In the genomic region with DNA sequence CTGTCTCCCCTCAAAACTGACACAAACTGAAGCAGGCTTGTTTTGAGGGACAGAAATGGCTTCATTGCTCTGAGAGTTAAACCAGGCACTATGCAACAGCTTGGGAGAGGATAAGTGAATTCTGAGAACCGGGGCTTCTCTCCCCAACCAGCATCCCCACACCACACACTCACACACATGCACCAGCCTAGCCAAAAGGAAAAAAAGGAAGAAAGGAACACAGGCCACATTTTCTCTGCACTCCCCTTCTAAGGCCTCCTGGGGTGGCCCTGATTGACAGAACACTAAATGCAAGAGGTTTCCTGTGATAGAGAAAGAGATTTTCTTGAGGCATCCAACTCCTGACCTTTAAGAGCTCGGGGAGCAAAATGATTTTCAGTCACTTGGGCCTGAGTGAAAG, we compare ENCODE assay signal across 15 cellular contexts.
A peak's percentile ranks its signal among the peaks of the same experiment; 100 is the strongest.
DNase-seq lines count a peak whose midpoint lies in the region; ATAC-seq and TF ChIP-seq lines count a peak whose summit lies in the region.
"Had no signal": no experiment of that assay in that cellular context is flagged by ENCODE, and none has a peak within 500 bp of the region (broad histone marks: within the 10 kb centered on the region; RNA-seq: fewer than 3 reads in every experiment).

No MANE protein-coding gene starts in this region.

- WGBS in H9 (ENCODE audit: extremely low coverage, insufficient read length, low lambda C conversion rate): no CpG with 5 or more reads among the region's 2 CpGs

- peak overlapping the region in 1 of 2 experiments; percentile 48; a peak in 1 of 5 replicates for H3K4me3 Mint-ChIP-seq in H9
- no peak overlapping the region for H3K4me3 Mint-ChIP-seq in memory B cell

- ATAC-seq in memory B cell (ENCODE audit: low read depth) (no peak), HG02642 (IDR thresholded peaks at IDR 0.05; ENCODE audit: poor library complexity, unreplicated experiment) (no peak), HG03571 (IDR thresholded peaks at IDR 0.05; ENCODE audit: unreplicated experiment) (no peak)
- ATAC-seq: PC-3 had no signal

- no peak overlapping the region for H4K8ac ChIP-seq in H9 (replicated peaks; ENCODE audit: insufficient read length, low read depth, low read length)

- no peak overlapping the region for H3K23ac ChIP-seq in H9 (ENCODE audit: insufficient read length, low read depth, low read length)

- H3K9me2 ChIP-seq in DOHH2 (replicated peaks; ENCODE audit: control insufficient read depth, low read length): no peaks in the 10 kb centered on the region
- H3K9me2 ChIP-seq in SU-DHL-6 (replicated peaks; ENCODE audit: insufficient read depth, low read length): no peaks in the 10 kb centered on the region
- H3K9me2 ChIP-seq: SK-N-SH had no signal

- peaks cover 36 to 42% of the 10 kb centered on the region in 2 experiments for H3K4me1 Mint-ChIP-seq in H9
- peaks cover 32% of the 10 kb centered on the region for H3K4me1 Mint-ChIP-seq in memory B cell

- no peak overlapping the region for H2BK5ac ChIP-seq in H9 (ENCODE audit: insufficient read length, low read length)

- no peak overlapping the region for H3K18ac ChIP-seq in H9 (ENCODE audit: insufficient read length, low read depth, low read length)

- H3K9me3 ChIP-seq in DOHH2 (ENCODE audit: control insufficient read depth, insufficient read depth, low read length): peaks cover 13% of the 10 kb centered on the region
- peaks cover 4% of the 10 kb centered on the region for H3K9me3 ChIP-seq in H9 (ENCODE audit: control insufficient read depth, low read depth, low read length)
- no peaks in the 10 kb centered on the region; the same call in 1 of the 2 replicates for H3K9me3 ChIP-seq in SU-DHL-6 (ENCODE audit: insufficient read depth, low read length)

- peaks cover 5 to 13% (median 6%) of the 10 kb centered on the region in 3 experiments for H3K36me3 Mint-ChIP-seq in H9 (ENCODE audit: insufficient read depth in 1 of 3, low read depth in 3 of 3)
- peaks cover 4% of the 10 kb centered on the region for H3K36me3 Mint-ChIP-seq in memory B cell

- no peak overlapping the region for H4K5ac ChIP-seq in H9 (ENCODE audit: insufficient read length, low read depth, low read length)

- H3K79me2 ChIP-seq in DOHH2 (ENCODE audit: control insufficient read depth, low read length) (no peaks in the 10 kb centered on the region), H9 (ENCODE audit: insufficient read depth, low read length) (no peaks in the 10 kb centered on the region), SU-DHL-6 (ENCODE audit: insufficient read depth, low read length) (no peaks in the 10 kb centered on the region)

- no peak overlapping the region for H3K4ac ChIP-seq in H9 (ENCODE audit: low read depth, low read length)

- H3K14ac ChIP-seq in H9 (ENCODE audit: insufficient read depth, low read length): no peak overlapping the region

- H3K9ac ChIP-seq in H9 (ENCODE audit: extremely low read depth, insufficient read length, low read length): no peak overlapping the region
- no peak overlapping the region for H3K9ac ChIP-seq in SU-DHL-6 (ENCODE audit: low read length)
- H3K9ac ChIP-seq: SK-N-SH had no signal

- no peak overlapping the region for H2AFZ ChIP-seq in H9 (ENCODE audit: low read length)
- no peak overlapping the region for H2AFZ ChIP-seq in SU-DHL-6 (ENCODE audit: low read depth, low read length, severe bottlenecking)

- H3K4me3 ChIP-seq in DOHH2 (ENCODE audit: low read length) (peak overlapping the region; percentile 43), SU-DHL-6 (ENCODE audit: insufficient read depth, low read length, poor library complexity, severe bottlenecking) (no peak overlapping the region)

- TF ChIP-seq CTCF in DOHH2 (IDR thresholded peaks at IDR 0.05; ENCODE audit: low read depth, low read length, poor library complexity, severe bottlenecking): no peak
- no peak for TF ChIP-seq CTCF in H9 (conservative IDR thresholded peaks at IDR 0.05)
- TF ChIP-seq CTCF in SU-DHL-6 (IDR thresholded peaks at IDR 0.05; ENCODE audit: insufficient read depth, low read length, poor library complexity, severe bottlenecking): no peak

- no peak overlapping the region for H3K56ac ChIP-seq in H9 (ENCODE audit: insufficient read length, low read depth, low read length)

- no peak overlapping the region for H2BK120ac ChIP-seq in H9 (ENCODE audit: low read depth, low read length, poor library complexity, severe bottlenecking)

- peak overlapping the region; percentile 67 for H3K4me2 ChIP-seq in DOHH2 (ENCODE audit: low read length)
- H3K4me2 ChIP-seq in H9 (ENCODE audit: insufficient read depth, insufficient read length, low read length): no peak overlapping the region
- peak overlapping the region; percentile 9 for H3K4me2 ChIP-seq in SU-DHL-6 (ENCODE audit: low read depth, low read length, poor library complexity, severe bottlenecking)
- H3K4me2 ChIP-seq: SK-N-SH had no signal

- H3K36me3 ChIP-seq in DOHH2 (ENCODE audit: control insufficient read depth, low read length) (peaks cover 9% of the 10 kb centered on the region), SU-DHL-6 (ENCODE audit: low read length) (no peaks in the 10 kb centered on the region)

- H3K27me3 ChIP-seq in DOHH2 (ENCODE audit: control insufficient read depth, low read length) (no peaks in the 10 kb centered on the region), H9 (ENCODE audit: insufficient read depth, low read length) (no peaks in the 10 kb centered on the region), SU-DHL-6 (ENCODE audit: low read length) (no peaks in the 10 kb centered on the region)

- H3K27ac Mint-ChIP-seq in H9 (peak overlapping the region; percentile 5 to 85 (median 50); a peak in 4 of 7 replicates), memory B cell (peak overlapping the region; percentile 76)

- H3K79me1 ChIP-seq in H9 (ENCODE audit: insufficient read depth, low read depth, low read length, poor library complexity, severe bottlenecking): no peaks in the 10 kb centered on the region

- no peak overlapping the region for H3T11ph ChIP-seq in H9 (ENCODE audit: low read length)

- DNase-seq in H9: peak; percentile 14
- no peak for DNase-seq in memory B cell (ENCODE audit: low spot score in 2 of 2)
- no peak for DNase-seq in SW 1271 (lab: John Stamatoyannopoulos, UW)
- DNase-seq: ACHN, GDM1, HCEC 1CT, NCI-H1694 treated with DMSO at 0.1 percent for 48 hours, PC-3, SHP77 treated with DMSO at 0.1 percent for 48 hours, SK-N-SH had no signal

- peaks cover 26% of the 10 kb centered on the region for H3F3A ChIP-seq in DOHH2 (ENCODE audit: control insufficient read depth, insufficient read depth)
- peaks cover 5% of the 10 kb centered on the region; the same call in 1 of the 2 replicates for H3F3A ChIP-seq in SU-DHL-6 (ENCODE audit: insufficient read depth)

- no peak overlapping the region for H2BK20ac ChIP-seq in H9 (ENCODE audit: low read depth, low read length, poor library complexity, severe bottlenecking)

- H3K27me3 Mint-ChIP-seq in H9 (ENCODE audit: low read depth): peaks cover 3% of the 10 kb centered on the region
- no peaks in the 10 kb centered on the region for H3K27me3 Mint-ChIP-seq in memory B cell

- H3K4me1 ChIP-seq in DOHH2 (ENCODE audit: control insufficient read depth, low read length) (peaks cover 80% of the 10 kb centered on the region), H9 (ENCODE audit: insufficient read depth, low read length) (0 out of 2 replicates have a peak, but pooled peaks cover 3% of the 10 kb centered on the region)

- H2BK15ac ChIP-seq in H9 (ENCODE audit: low read depth, low read length): no peak overlapping the region

- H4K91ac ChIP-seq in H9 (ENCODE audit: insufficient read length, low read depth, low read length): no peak overlapping the region

- H3K23me2 ChIP-seq in H9 (ENCODE audit: insufficient read length, low read depth, low read length, poor library complexity, severe bottlenecking): no peaks in the 10 kb centered on the region

- H3K9me3 Mint-ChIP-seq in H9 (peaks cover 12% of the 10 kb centered on the region in 2 experiments), memory B cell (peaks cover 5% of the 10 kb centered on the region)

- no peak overlapping the region for H2BK12ac ChIP-seq in H9 (ENCODE audit: insufficient read length, low read depth, low read length)

- no peaks in the 10 kb centered on the region for H4K20me1 ChIP-seq in DOHH2 (ENCODE audit: control insufficient read depth, insufficient read depth, low read depth, low read length)
- H4K20me1 ChIP-seq in H9 (ENCODE audit: control insufficient read depth, insufficient read depth, insufficient read length): no peaks in the 10 kb centered on the region
- H4K20me1 ChIP-seq in SU-DHL-6 (ENCODE audit: low read depth, low read length): no peaks in the 10 kb centered on the region

- H2AK5ac ChIP-seq in H9 (ENCODE audit: insufficient read length, low read length): no peak overlapping the region

- H3K27ac ChIP-seq in DOHH2 (ENCODE audit: low read depth, low read length) (peak overlapping the region; percentile 89), H9 (ENCODE audit: insufficient read length, low read depth, low read length) (no peak overlapping the region), SU-DHL-6 (ENCODE audit: low read depth, low read length) (peak overlapping the region; percentile 62)
- H3K27ac ChIP-seq: C4-2B had no signal
